9 cellular contexts compared by ENCODE assay signal in the genomic region with DNA sequence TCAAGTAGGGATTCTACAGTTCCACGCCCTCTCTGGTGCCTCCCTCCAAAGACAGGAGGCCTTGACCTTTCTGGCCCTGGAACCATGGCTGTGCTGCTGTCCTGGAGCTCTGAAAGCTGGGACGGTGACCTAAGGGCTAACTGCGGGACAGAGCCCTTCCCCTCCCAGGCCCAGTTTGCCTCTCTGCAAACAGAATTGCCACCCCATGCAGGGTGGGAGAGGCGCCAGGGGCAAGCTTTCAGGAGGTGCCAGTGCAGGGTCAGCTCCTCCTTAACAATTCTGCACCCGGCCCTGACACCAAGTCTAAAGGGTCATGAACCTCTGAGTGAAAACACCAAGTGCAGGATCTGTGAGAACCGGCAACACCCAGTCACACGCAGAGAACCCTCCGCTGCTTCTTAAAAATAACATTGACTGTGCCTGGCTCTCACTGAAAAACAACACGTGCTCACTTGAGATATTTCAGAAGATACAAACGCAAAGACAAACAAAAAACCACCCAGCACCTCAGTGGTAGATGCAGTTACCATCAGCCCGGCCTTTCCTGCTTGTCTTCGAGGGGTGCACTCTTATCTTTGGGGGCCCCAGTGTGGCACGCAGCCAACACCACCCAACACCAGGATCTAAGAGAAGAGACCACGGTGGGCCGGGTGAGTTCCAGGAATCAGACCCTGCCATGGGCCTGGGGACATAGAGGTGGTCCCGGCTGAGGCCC. TPM values are rescaled to one million over a fixed set of nuclear protein-coding genes. Genes with fewer than 3 reads are reported as not detected.
A peak's percentile ranks its signal among the peaks of the same experiment; 100 is the strongest.
DNase-seq lines count a peak whose midpoint lies in the region; ATAC-seq and TF ChIP-seq lines count a peak whose summit lies in the region.
"Had no signal": no experiment of that assay in that cellular context is flagged by ENCODE, and none has a peak within 500 bp of the region (broad histone marks: within the 10 kb centered on the region; RNA-seq: fewer than 3 reads in every experiment).

No MANE protein-coding gene starts in this region.

- no peaks in the 10 kb centered on the region for H3K9me2 ChIP-seq in HCT116 (ENCODE audit: insufficient read depth)

- H3K4me3 ChIP-seq in HCT116 (replicated peaks in 1 of 2; ENCODE audit: low read depth in 1 of 2, low read length in 2 of 2), result no peak overlapping the region
- H3K4me3 ChIP-seq in astrocyte of the cerebellum (ENCODE audit: low read depth, low read length), result peak overlapping the region; percentile 55
- H3K4me3 ChIP-seq in gastrocnemius medialis, result peak overlapping the region; percentile 63 to 98 (median 73)

- RAD21 ChIA-PET in HCT116 (lab: Charles Lee; ENCODE audit: low non-redundant PET in 1 of 2, low total read pairs in 2 of 2, uncharacterized antibody in 2 of 2, unreplicated experiment in 2 of 2), result no interaction called here

- H3K4me2 ChIP-seq in HCT116 (ENCODE audit: low read length), result peak overlapping the region; percentile 94

- ATAC-seq in HCT116 (no peak), gastrocnemius medialis (peak; percentile 69 to 82), GM18907 (IDR thresholded peaks at IDR 0.05; ENCODE audit: unreplicated experiment) (no peak), HG02970 (IDR thresholded peaks at IDR 0.05; ENCODE audit: low FRiP score, unreplicated experiment) (no peak)

- H3K9ac ChIP-seq in HCT116 (ENCODE audit: low read length), result peak overlapping the region; percentile 71; the same call in 1 of the 2 replicates

- POLR2A ChIA-PET in HCT116 (lab: Charles Lee), result no interaction called here

- H4K20me1 ChIP-seq in HCT116 (ENCODE audit: insufficient read depth), result no peaks in the 10 kb centered on the region

- H3K4me1 ChIP-seq in HCT116 (ENCODE audit: control insufficient read depth in 1 of 2, insufficient read depth in 2 of 2, low read length in 2 of 2) (peaks cover 6 to 21% of the 10 kb centered on the region in 2 experiments; a peak in 3 of 4 replicates), gastrocnemius medialis (peaks cover 47 to 57% of the 10 kb centered on the region in 2 donors)

- TF ChIP-seq POLR2A in HCT116 (IDR thresholded peaks at IDR 0.05; ENCODE audit: borderline replicate concordance, extremely low read depth, insufficient read depth, insufficient read length), result no peak
- peak; percentile 52 to 77 for TF ChIP-seq POLR2A in gastrocnemius medialis (IDR thresholded peaks at IDR 0.05)

- H3K9me3 ChIP-seq in HCT116 (ENCODE audit: control insufficient read depth in 1 of 2, insufficient read depth in 1 of 2, low read depth in 1 of 2, low read length in 2 of 2) (no peaks in the 10 kb centered on the region), gastrocnemius medialis (no peaks in the 10 kb centered on the region)

- BruUV-seq in HCT116 (replicated peaks; lab: Mats Ljungman, UMichigan), result no TSS peak

- in situ Hi-C loops in astrocyte of the cerebellum (cut with HindIII; ENCODE audit: low sequenced_read_pairs), result no loop called here
- in situ Hi-C loops in gastrocnemius medialis (cut with MboI; ENCODE audit: low sequenced_read_pairs in 4 of 4), result no loop called here

- H3K36me3 ChIP-seq in HCT116 (ENCODE audit: control insufficient read depth in 1 of 2, insufficient read depth in 2 of 2, low read length in 2 of 2), result no peaks in the 10 kb centered on the region
- H3K36me3 ChIP-seq in gastrocnemius medialis, result no peaks in the 10 kb centered on the region

- H3K79me2 ChIP-seq in HCT116 (ENCODE audit: insufficient read depth, low read length), result no peaks in the 10 kb centered on the region

- H3K27me3 ChIP-seq in HCT116 (ENCODE audit: insufficient read depth, low read length) (no peaks in the 10 kb centered on the region), gastrocnemius medialis (no peaks in the 10 kb centered on the region)

- no peak for DNase-seq in HCT116 (ENCODE audit: low read depth, low spot score)
- DNase-seq in astrocyte of the cerebellum (ENCODE audit: low read depth), result no peak
- peak; percentile 34 for DNase-seq in hepatic stellate cell (ENCODE audit: low spot score)
- DNase-seq in gastrocnemius medialis, result peak; percentile 86
- no peak for DNase-seq in anterior cingulate cortex (lab: John Stamatoyannopoulos, UW)
- DNase-seq in activated CD4-positive, alpha-beta T cell treated with anti-CD3 and anti-CD28 coated beads, Interleukin-2, amount 50 U/mL, for 48 hours, result no peak
- DNase-seq: stimulated activated CD4-positive, alpha-beta T cell treated with anti-CD3 and anti-CD28 coated beads, Interleukin-2, amount 100 ng/mL, for 48 hours had no signal

- H3K27ac ChIP-seq in HCT116 (ENCODE audit: low read depth, low read length), result peak overlapping the region; percentile 75; the same call in 1 of the 2 replicates
- H3K27ac ChIP-seq in gastrocnemius medialis, result peak overlapping the region; percentile 95 to 99 (median 96)

- intact Hi-C loops in HCT116 (cut with micrococcal nuclease) (no loop called here), gastrocnemius medialis (cut with DNase I; ENCODE audit: low total_unique reads) (loop anchor here (5.0 to 10.0 kb wide), 4 partner anchors 105 to 738 kb away; partner anchors contain the start of genes CAPN10, D2HGDH, MTERF4 and STK25)

- TF ChIP-seq CTCF in HCT116 (IDR thresholded peaks at IDR 0.05 in 2 of 3, conservative IDR thresholded peaks at IDR 0.05 in 1 of 3; ENCODE audit: borderline replicate concordance in 1 of 3, insufficient read depth in 1 of 3, low read depth in 2 of 3, low read length in 2 of 3) (no peak), astrocyte of the cerebellum (IDR thresholded peaks at IDR 0.05; ENCODE audit: low read depth, low read length, missing control alignments) (no peak), gastrocnemius medialis (IDR thresholded peaks at IDR 0.05 in 4 of 5, conservative IDR thresholded peaks at IDR 0.05 in 1 of 5) (no peak)

- TF ChIP-seq RAD21 in HCT116 (IDR thresholded peaks at IDR 0.05; ENCODE audit: low read depth), result no peak

- CTCF ChIA-PET in HCT116 (lab: Charles Lee), result no interaction called here

- peak overlapping the region; percentile 65 for H2AFZ ChIP-seq in HCT116 (ENCODE audit: low read depth, low read length, poor library complexity, severe bottlenecking)

TF ChIP-seq in HCT116, 20 proteins besides CTCF, POLR2A, EP300 and RAD21:
- TF ChIP-seq REST (IDR thresholded peaks at IDR 0.05; ENCODE audit: low read depth) (no peak), MAX (IDR thresholded peaks at IDR 0.05) (no peak), SP1 (IDR thresholded peaks at IDR 0.05; ENCODE audit: low read depth) (no peak), CBX3 (IDR thresholded peaks at IDR 0.05; ENCODE audit: low read depth) (no peak), EZH2phosphoT487 (IDR thresholded peaks at IDR 0.05; ENCODE audit: borderline replicate concordance) (no peak), YY1 (IDR thresholded peaks at IDR 0.05; ENCODE audit: extremely low read depth, insufficient replicate concordance, low read depth, low read length) (no peak), FOSL1 (IDR thresholded peaks at IDR 0.05; ENCODE audit: low read depth) (no peak), EZH2 (IDR thresholded peaks at IDR 0.05) (no peak), ZFX (IDR thresholded peaks at IDR 0.05) (no peak), SRF (IDR thresholded peaks at IDR 0.05; ENCODE audit: low read depth) (no peak), SIN3A (IDR thresholded peaks at IDR 0.05; ENCODE audit: low read depth) (no peak), EGR1 (IDR thresholded peaks at IDR 0.05; ENCODE audit: low read depth) (no peak), TCF7L2 (IDR thresholded peaks at IDR 0.05; ENCODE audit: borderline replicate concordance, extremely low read depth, insufficient read depth, insufficient read length) (no peak), JUND (IDR thresholded peaks at IDR 0.05) (no peak)
- TF ChIP-seq, protein P1, sequence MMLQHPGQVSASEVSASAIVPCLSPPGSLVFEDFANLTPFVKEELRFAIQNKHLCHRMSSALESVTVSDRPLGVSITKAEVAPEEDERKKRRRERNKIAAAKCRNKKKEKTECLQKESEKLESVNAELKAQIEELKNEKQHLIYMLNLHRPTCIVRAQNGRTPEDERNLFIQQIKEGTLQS (IDR thresholded peaks at IDR 0.05), result no peak

RNA-seq across cellular contexts. Expression of gene SNED1, which starts 1.1 kb away (rescaled TPM):
- 9.6 TPM for total RNA-seq in HCT116 (2021; ENCODE audit: unreplicated experiment)
- polyA plus RNA-seq in HCT116 (2012), result 3.8 and 4.3 TPM in 2 replicates
- total RNA-seq in gastrocnemius medialis, result 10 to 100 TPM; 16.4 to 56.2 (median 43.5) TPM

Comparison
In these comparisons a context has a peak if more than half of its experiments do, and no peak if none do; other contexts are left out.
1. ATAC-seq: peak in gastrocnemius medialis (2 of 2); none in HCT116 (single experiment), GM18907 (single experiment) and HG02970 (single experiment).
2. DNase-seq: peak in hepatic stellate cell (single experiment) and gastrocnemius medialis (2 of 2); none in HCT116 (single experiment), astrocyte of the cerebellum (single experiment), anterior cingulate cortex (0 of 58) and activated CD4-positive, alpha-beta T cell treated with anti-CD3 and anti-CD28 coated beads, Interleukin-2, amount 50 U/mL, for 48 hours (0 of 2).
3. H3K4me3 ChIP-seq: peak in astrocyte of the cerebellum (single experiment) and gastrocnemius medialis (4 of 4); none in HCT116 (0 of 2).